ENCODE assay signal across 1 cellular context in the genomic region with DNA sequence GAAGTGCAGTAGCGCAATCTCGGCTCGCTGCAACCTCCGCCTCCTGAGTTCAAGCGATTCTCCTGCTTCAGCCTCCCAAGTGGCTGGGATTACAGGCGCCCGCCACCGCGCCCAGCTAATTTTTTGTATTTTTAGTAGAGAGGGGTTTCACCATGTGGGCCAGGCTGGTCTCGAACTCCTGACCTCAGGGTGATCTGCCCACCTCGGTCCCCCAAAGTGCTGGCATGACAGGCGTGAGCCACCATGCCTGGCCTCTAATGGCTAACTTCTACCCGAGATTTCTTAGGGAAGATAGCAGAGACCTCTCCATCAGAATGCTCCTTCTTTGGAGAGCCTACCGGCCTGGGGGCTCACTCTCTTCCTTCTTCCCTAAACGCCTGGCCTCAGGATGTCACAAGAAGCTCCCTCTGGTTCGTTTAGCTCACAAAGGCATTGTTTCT.
TF ChIP-seq lines count a peak whose summit lies in the region.

No MANE protein-coding gene starts in this region.

TF ChIP-seq in H1, 55 proteins besides CTCF, POLR2A, EP300 and RAD21:
- TF ChIP-seq KDM1A (IDR thresholded peaks at IDR 0.05; ENCODE audit: borderline replicate concordance, low read length) = 0 out of 2 replicates have a peak, but pooled peaks have one; percentile 36
TF ChIP-seq in H1: peak in this region for 1; not testable (repeated sequence) for 54.
